9 cellular contexts compared by ENCODE assay signal in genomic region chr21:32886339-32886738, GRCh38.
DNase-seq lines count a peak whose midpoint lies in the region; ATAC-seq and TF ChIP-seq lines count a peak whose summit lies in the region.
"Had no signal": no experiment of that assay in that cellular context is flagged by ENCODE, and none has a peak within 500 bp of the region (broad histone marks: within the 10 kb centered on the region; RNA-seq: fewer than 3 reads in every experiment).

No MANE protein-coding gene starts in this region.

- peak overlapping the region; percentile 13 for H3K4me3 ChIP-seq in CD8-positive, alpha-beta T cell (ENCODE audit: low read depth, low read length)
- H3K4me3 ChIP-seq in fibroblast of the aortic adventitia (ENCODE audit: low read depth, low read length): peak overlapping the region; percentile 18

- H3K4me3 Mint-ChIP-seq in CD8-positive, alpha-beta T cell: peak overlapping the region; percentile 77
- peak overlapping the region; percentile 73 for H3K4me3 Mint-ChIP-seq in activated CD4-positive, alpha-beta T cell treated with anti-CD3 and anti-CD28 coated beads, Interleukin-2, amount 10 ng/mL, durations not matched to agents 24 days and 14 days
- H3K4me3 Mint-ChIP-seq: dendritic cell treated with granulocyte-macrophage colony-stimulating factor and Interleukin-4, amounts not matched to agents 40 ng/mL and 50 ng/mL, for 4 days had no signal

- H3K9me3 ChIP-seq in CD8-positive, alpha-beta T cell (ENCODE audit: low read length): no peaks in the 10 kb centered on the region

- peak; percentile 62 for ATAC-seq in CD8-positive, alpha-beta T cell
- no peak for ATAC-seq in GM19463 (IDR thresholded peaks at IDR 0.05; ENCODE audit: unreplicated experiment)

- H3K4me1 ChIP-seq in CD8-positive, alpha-beta T cell (ENCODE audit: insufficient read depth, low read length): peaks cover 3% of the 10 kb centered on the region

- CTCF ChIA-PET in CD8-positive, alpha-beta T cell (lab: Charles Lee): interaction anchor here (0.9 kb wide), 1 partner anchor 311 kb away, joined by 3 read pairs; no protein-coding TSS in a partner anchor

- no peak for TF ChIP-seq CTCF in CD8-positive, alpha-beta T cell (IDR thresholded peaks at IDR 0.05)
- no peak for TF ChIP-seq CTCF in fibroblast of the aortic adventitia (IDR thresholded peaks at IDR 0.05; ENCODE audit: insufficient read depth, low read length)

- peak in 2 of 7 experiments; percentile 14 to 28 for DNase-seq in CD8-positive, alpha-beta T cell
- DNase-seq in LoVo (ENCODE audit: low spot score) (peak; percentile 55), fibroblast of the aortic adventitia (ENCODE audit: low read depth) (peak; percentile 3), KG1 (lab: John Stamatoyannopoulos, UW) (no peak), DMS79 treated with DMSO at 0.1 percent for 48 hours (lab: John Stamatoyannopoulos, UW) (no peak), midbrain (lab: John Stamatoyannopoulos, UW) (no peak)
- DNase-seq in activated CD4-positive, alpha-beta T cell treated with anti-CD3 and anti-CD28 coated beads, Interleukin-2, amount 10 ng/mL, durations not matched to agents 24 days and 14 days: peak; percentile 68

- H3K36me3 Mint-ChIP-seq in CD8-positive, alpha-beta T cell: no peaks in the 10 kb centered on the region
- H3K36me3 Mint-ChIP-seq in activated CD4-positive, alpha-beta T cell treated with anti-CD3 and anti-CD28 coated beads, Interleukin-2, amount 10 ng/mL, durations not matched to agents 24 days and 14 days (ENCODE audit: low read depth): no peaks in the 10 kb centered on the region

- H3K4me1 Mint-ChIP-seq in CD8-positive, alpha-beta T cell (ENCODE audit: low read depth): peaks cover 14% of the 10 kb centered on the region
- peaks cover 9% of the 10 kb centered on the region for H3K4me1 Mint-ChIP-seq in activated CD4-positive, alpha-beta T cell treated with anti-CD3 and anti-CD28 coated beads, Interleukin-2, amount 10 ng/mL, durations not matched to agents 24 days and 14 days

- no peaks in the 10 kb centered on the region for H3K9me3 Mint-ChIP-seq in CD8-positive, alpha-beta T cell
- H3K9me3 Mint-ChIP-seq in activated CD4-positive, alpha-beta T cell treated with anti-CD3 and anti-CD28 coated beads, Interleukin-2, amount 10 ng/mL, durations not matched to agents 24 days and 14 days: no peaks in the 10 kb centered on the region
- H3K9me3 Mint-ChIP-seq: dendritic cell treated with granulocyte-macrophage colony-stimulating factor and Interleukin-4, amounts not matched to agents 40 ng/mL and 50 ng/mL, for 4 days had no signal

- no peaks in the 10 kb centered on the region for H3K27me3 ChIP-seq in CD8-positive, alpha-beta T cell (ENCODE audit: insufficient read depth, low read length)

- no peaks in the 10 kb centered on the region for H3K36me3 ChIP-seq in CD8-positive, alpha-beta T cell (ENCODE audit: insufficient read depth, low read length)

- peaks cover 7% of the 10 kb centered on the region for H3K27me3 Mint-ChIP-seq in CD8-positive, alpha-beta T cell (ENCODE audit: low read depth)
- H3K27me3 Mint-ChIP-seq in activated CD4-positive, alpha-beta T cell treated with anti-CD3 and anti-CD28 coated beads, Interleukin-2, amount 10 ng/mL, durations not matched to agents 24 days and 14 days: peaks cover 7% of the 10 kb centered on the region

- no peak overlapping the region for H3K27ac ChIP-seq in CD8-positive, alpha-beta T cell (ENCODE audit: low read depth, low read length)

- POLR2A ChIA-PET in CD8-positive, alpha-beta T cell (lab: Charles Lee): interaction anchor here (0.9 kb wide), 1 partner anchor 415 kb away, joined by 3 read pairs; no protein-coding TSS in a partner anchor

- H3K27ac Mint-ChIP-seq in CD8-positive, alpha-beta T cell: peak overlapping the region; percentile 73
- peak overlapping the region; percentile 13 for H3K27ac Mint-ChIP-seq in activated CD4-positive, alpha-beta T cell treated with anti-CD3 and anti-CD28 coated beads, Interleukin-2, amount 10 ng/mL, durations not matched to agents 24 days and 14 days
- H3K27ac Mint-ChIP-seq: dendritic cell treated with granulocyte-macrophage colony-stimulating factor and Interleukin-4, amounts not matched to agents 40 ng/mL and 50 ng/mL, for 4 days had no signal

- intact Hi-C loops in CD8-positive, alpha-beta T cell (cut with DNase I, micrococcal nuclease): no loop called here
- intact Hi-C loops in activated CD4-positive, alpha-beta T cell treated with anti-CD3 and anti-CD28 coated beads, Interleukin-2, amount 10 ng/mL, durations not matched to agents 24 days and 14 days (cut with micrococcal nuclease): no loop called here

Comparison
In these comparisons a context has a peak if more than half of its experiments do, and no peak if none do; other contexts are left out.
1. DNase-seq: peak in LoVo (single experiment), activated CD4-positive, alpha-beta T cell treated with anti-CD3 and anti-CD28 coated beads, Interleukin-2, amount 10 ng/mL, durations not matched to agents 24 days and 14 days (single experiment) and fibroblast of the aortic adventitia (single experiment); none in KG1 (single experiment), DMS79 treated with DMSO at 0.1 percent for 48 hours (single experiment) and midbrain (single experiment).